In the genomic region with DNA sequence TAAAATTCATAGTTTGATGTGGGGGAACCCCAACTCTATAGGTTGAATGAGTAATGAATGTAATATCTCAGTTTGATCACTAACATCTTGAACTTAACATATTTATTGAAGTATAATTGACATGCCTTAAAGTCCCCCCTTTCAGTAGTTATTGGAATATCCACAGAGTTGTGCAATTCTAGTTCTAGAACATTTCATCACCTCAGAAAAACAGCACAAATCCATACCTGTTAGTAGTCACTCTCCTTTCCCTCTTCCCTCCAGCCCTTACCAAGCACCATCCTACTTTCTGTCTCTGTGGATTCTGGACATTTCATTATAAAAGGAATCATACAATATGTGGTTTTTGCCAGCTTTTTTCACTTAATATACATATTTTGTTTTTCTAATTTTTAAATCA, we compare ENCODE assay signal across 7 cellular contexts.
"Had no signal": no experiment of that assay in that cellular context is flagged by ENCODE, and none has a peak within 500 bp of the region (broad histone marks: within the 10 kb centered on the region; RNA-seq: fewer than 3 reads in every experiment).

No MANE protein-coding gene starts in this region.

- H3K9ac ChIP-seq: GM23248 had no signal

- H3K9me3 ChIP-seq: HAP-1 had no signal

- ATAC-seq: HCT116 had no signal

- DNase-seq: GM23248, GOT3, H7, HFFc6, KBM-7 had no signal

- H3K27ac ChIP-seq: GM23248 had no signal

- H3K4me1 ChIP-seq: HAP-1 had no signal

- H2AFZ ChIP-seq: GM23248 had no signal

- H3K4me3 ChIP-seq: GM23248, HAP-1 had no signal
